Comparison of ENCODE assay signal across 8 cellular contexts in genomic region chr11:10322830-10323792, GRCh38. TPM values are rescaled to one million over a fixed set of nuclear protein-coding genes. Genes with fewer than 3 reads are reported as not detected.
DNase-seq lines count a peak whose midpoint lies in the region; ATAC-seq, FAIRE-seq and TF ChIP-seq lines count a peak whose summit lies in the region.

No MANE protein-coding gene starts in this region.

- FAIRE-seq in astrocyte (lab: Jason Lieb, UNC) = no peak
- no peak for FAIRE-seq in small intestine (lab: Jason Lieb, UNC)

- H3K4me2 ChIP-seq in astrocyte (ENCODE audit: low read length) = peak overlapping the region; percentile 60
- peak overlapping the region; percentile 44 for H3K4me2 ChIP-seq in hepatocyte

- H3K4me3 Mint-ChIP-seq in astrocyte (ENCODE audit: unreplicated experiment) = peak overlapping the region; percentile 29

- DNase-seq in NCI-H510A treated with DMSO at 0.1 percent for 48 hours (lab: John Stamatoyannopoulos, UW) = peak; percentile 37
- DNase-seq in NCI-H510A (lab: John Stamatoyannopoulos, UW) = no peak
- peak; percentile 91 for DNase-seq in LHCN-M2 (ENCODE audit: low read depth)
- peak; percentile 62 for DNase-seq in SK-N-MC (ENCODE audit: low read depth, low spot score)
- peak; percentile 80 for DNase-seq in astrocyte (ENCODE audit: low read depth)
- DNase-seq in hepatocyte (ENCODE audit: low spot score) = peak; percentile 85
- peak; percentile 89 for DNase-seq in small intestine

- H2AFZ ChIP-seq in astrocyte (ENCODE audit: low read depth, low read length) (no peak overlapping the region), hepatocyte (no peak overlapping the region)

- H3K27me3 ChIP-seq in astrocyte (ENCODE audit: insufficient read depth, low read length) (no peaks in the 10 kb centered on the region), hepatocyte (no peaks in the 10 kb centered on the region), small intestine (ENCODE audit: control insufficient read depth in 2 of 2, insufficient read depth in 2 of 2, low read length in 2 of 2) (no peaks in the 10 kb centered on the region)

- no peak for ATAC-seq in HG03139 (IDR thresholded peaks at IDR 0.05; ENCODE audit: unreplicated experiment)

- H3K9me3 ChIP-seq in SK-N-MC (ENCODE audit: low read depth, low read length) = no peaks in the 10 kb centered on the region
- H3K9me3 ChIP-seq in astrocyte (ENCODE audit: insufficient read depth, low read depth, low read length) = no peaks in the 10 kb centered on the region
- no peaks in the 10 kb centered on the region for H3K9me3 ChIP-seq in hepatocyte (ENCODE audit: low read depth)
- H3K9me3 ChIP-seq in small intestine (ENCODE audit: control insufficient read depth, low read depth) = no peaks in the 10 kb centered on the region

- H3K9me2 ChIP-seq in hepatocyte (replicated peaks; ENCODE audit: insufficient read depth) = no peaks in the 10 kb centered on the region

- no peaks in the 10 kb centered on the region for H3K36me3 ChIP-seq in SK-N-MC (ENCODE audit: insufficient read depth, low read length)
- no peaks in the 10 kb centered on the region for H3K36me3 ChIP-seq in astrocyte (ENCODE audit: insufficient read depth, low read length)
- H3K36me3 ChIP-seq in hepatocyte (replicated peaks; ENCODE audit: insufficient read depth, low read depth) = no peaks in the 10 kb centered on the region
- H3K36me3 ChIP-seq in small intestine (ENCODE audit: control insufficient read depth in 2 of 2, insufficient read depth in 2 of 2, low read length in 2 of 2) = no peaks in the 10 kb centered on the region

- no peak overlapping the region for H3K9ac ChIP-seq in SK-N-MC (ENCODE audit: insufficient read length)
- H3K9ac ChIP-seq in astrocyte (ENCODE audit: low read length) = peak overlapping the region; percentile 20

- H4K20me1 ChIP-seq in astrocyte (ENCODE audit: insufficient read depth, low read length) (no peaks in the 10 kb centered on the region), hepatocyte (ENCODE audit: insufficient read depth, poor library complexity, severe bottlenecking) (no peaks in the 10 kb centered on the region)

- H3K36me3 Mint-ChIP-seq in astrocyte (ENCODE audit: low read depth, unreplicated experiment) = no peaks in the 10 kb centered on the region

- WGBS in hepatocyte (ENCODE audit: low lambda C conversion rate, missing lambda C conversion rate) = 25% methylated on average over 8 of the region's 8 CpGs
- 16 to 21% (median 19%) methylated on average over 8 of the region's 8 CpGs for WGBS in small intestine, 3 donors

- H3K4me3 ChIP-seq in SK-N-MC = peak overlapping the region; percentile 16; the same call in 1 of the 2 replicates
- H3K4me3 ChIP-seq in astrocyte (ENCODE audit: insufficient read depth, low read depth, low read length) = no peak overlapping the region
- no peak overlapping the region for H3K4me3 ChIP-seq in hepatocyte
- no peak overlapping the region for H3K4me3 ChIP-seq in small intestine (ENCODE audit: low read depth in 1 of 2, low read length in 2 of 2)

- peak; percentile 71 for TF ChIP-seq CTCF in astrocyte (IDR thresholded peaks at IDR 0.05; ENCODE audit: insufficient read depth, low read depth, low read length)
- peak; percentile 76 for TF ChIP-seq CTCF in hepatocyte (IDR thresholded peaks at IDR 0.05; ENCODE audit: poor library complexity)

- H3K4me1 ChIP-seq in astrocyte (ENCODE audit: insufficient read depth, low read length) (peaks cover 47% of the 10 kb centered on the region), hepatocyte (ENCODE audit: insufficient read depth) (peaks cover 43% of the 10 kb centered on the region), small intestine (ENCODE audit: control insufficient read depth in 2 of 2, insufficient read depth in 1 of 2, low read depth in 1 of 2, low read length in 1 of 2) (peaks cover 9 to 15% of the 10 kb centered on the region in 2 donors)

- peaks cover 2% of the 10 kb centered on the region for H3K9me3 Mint-ChIP-seq in astrocyte (ENCODE audit: unreplicated experiment)

- peaks cover 7% of the 10 kb centered on the region for H3K27me3 Mint-ChIP-seq in astrocyte (ENCODE audit: low read depth, unreplicated experiment)

- H3K27ac ChIP-seq in SK-N-MC (no peak overlapping the region), astrocyte (ENCODE audit: low read depth, low read length) (peak overlapping the region; percentile 54), hepatocyte (peak overlapping the region; percentile 83), small intestine (ENCODE audit: low read depth in 1 of 2, low read length in 1 of 2) (peak overlapping the region; percentile 14 to 68)

- H3K4me1 Mint-ChIP-seq in astrocyte (ENCODE audit: low read depth, unreplicated experiment) = peaks cover 18% of the 10 kb centered on the region

- peak overlapping the region; percentile 86 for H3K27ac Mint-ChIP-seq in astrocyte (ENCODE audit: unreplicated experiment)

- H3K79me2 ChIP-seq in astrocyte (ENCODE audit: insufficient read depth, low read length) = no peaks in the 10 kb centered on the region
- H3K79me2 ChIP-seq in hepatocyte = no peaks in the 10 kb centered on the region

RNA-seq across cellular contexts. Expression of gene ADM, which starts 18.2 kb away (rescaled TPM):
- total RNA-seq in LHCN-M2 (2014; rRNA removed) (160 and 164 TPM in 2 replicates), astrocyte (75.9 and 78.7 TPM in 2 replicates), hepatocyte (74.1 and 87.8 TPM in 2 replicates)
- 146 TPM for polyA plus RNA-seq in LHCN-M2 (2012)
- polyA plus RNA-seq in hepatocyte (84.6 and 90.3 TPM in 2 replicates), small intestine (10 to 100 TPM; 27.7 to 36.3 (median 29.7) TPM)

RNA-seq across cellular contexts. Expression of gene SBF2, which starts 29.1 kb away (rescaled TPM):
- total RNA-seq in LHCN-M2 (2014; rRNA removed) (31.6 and 32.1 TPM in 2 replicates), astrocyte (43.7 and 50.0 TPM in 2 replicates), hepatocyte (74.4 and 83.2 TPM in 2 replicates)
- 10.4 TPM for polyA plus RNA-seq in LHCN-M2 (2012)
- polyA plus RNA-seq in hepatocyte (25.7 and 32.7 TPM in 2 replicates), small intestine (10 to 100 TPM; 10.0 to 17.4 (median 12.7) TPM)
